In genomic region chr12:53984901-53985357, GRCh38 we compare ENCODE assay signal across 9 cellular contexts. TPM values are rescaled to one million over a fixed set of nuclear protein-coding genes. Genes with fewer than 3 reads are reported as not detected.
DNase-seq lines count a peak whose midpoint lies in the region; ATAC-seq and TF ChIP-seq lines count a peak whose summit lies in the region.
"Had no signal": no experiment of that assay in that cellular context is flagged by ENCODE, and none has a peak within 500 bp of the region (broad histone marks: within the 10 kb centered on the region; RNA-seq: fewer than 3 reads in every experiment).

Gene HOXC10 (plus strand): TSS chr12:53985146. CDS start chr12:53985260, 114 bp downstream.

- no peak within 1 kb of the TSS for H3K27ac ChIP-seq in SJCRH30
- no peak within 1 kb of the TSS for H3K27ac ChIP-seq in vagina
- H3K27ac ChIP-seq: neutrophil had no signal

- TF ChIP-seq POLR2A in vagina (IDR thresholded peaks at IDR 0.05): no peak

- H3K9me3 Mint-ChIP-seq in activated naive CD4-positive, alpha-beta T cell treated with anti-CD3 and anti-CD28 coated beads, Interleukin-2, amount 10 ng/mL, durations not matched to agents 7 days and 5 days: no peaks in the 10 kb centered on the region

- peaks cover 29% of the 10 kb centered on the region for H3K4me1 Mint-ChIP-seq in activated naive CD4-positive, alpha-beta T cell treated with anti-CD3 and anti-CD28 coated beads, Interleukin-2, amount 10 ng/mL, durations not matched to agents 7 days and 5 days

- H3K27ac Mint-ChIP-seq in activated naive CD4-positive, alpha-beta T cell treated with anti-CD3 and anti-CD28 coated beads, Interleukin-2, amount 10 ng/mL, durations not matched to agents 7 days and 5 days: peak within 1 kb of the TSS; percentile 83

- TF ChIP-seq RAD21 in Ishikawa (IDR thresholded peaks at IDR 0.05; ENCODE audit: low read depth): peak; percentile 90

- no peak for ATAC-seq in GM21529 (IDR thresholded peaks at IDR 0.05; ENCODE audit: unreplicated experiment)

- H3K36me3 ChIP-seq in GM06990 (ENCODE audit: control insufficient read depth, insufficient read depth, low read length) (no peaks in the 10 kb centered on the region), SJCRH30 (no peaks in the 10 kb centered on the region), vagina (no peaks in the 10 kb centered on the region)
- H3K36me3 ChIP-seq: neutrophil had no signal

- TF ChIP-seq EP300 in Ishikawa (IDR thresholded peaks at IDR 0.05; ENCODE audit: borderline replicate concordance): no peak

- TF ChIP-seq CTCF in GM06990 (IDR thresholded peaks at IDR 0.05; ENCODE audit: insufficient read depth, low read length, poor library complexity, severe bottlenecking): peak; percentile 82
- TF ChIP-seq CTCF in retinal pigment epithelial cell (conservative IDR thresholded peaks at IDR 0.05; ENCODE audit: low read depth, low read length): peak; percentile 49
- TF ChIP-seq CTCF in vagina (IDR thresholded peaks at IDR 0.05): no peak

- DNase-seq in GM06990 (ENCODE audit: extremely low read depth, insufficient read length) (peak; percentile 75), SJCRH30 (peak; percentile 92 to 95), head of caudate nucleus (peak; percentile 12 to 81 (median 48)), retinal pigment epithelial cell (ENCODE audit: low read depth) (peak; percentile 5), vagina (ENCODE audit: extremely low spot score in 2 of 2) (no peak)
- DNase-seq in activated naive CD4-positive, alpha-beta T cell treated with anti-CD3 and anti-CD28 coated beads, Interleukin-2, amount 10 ng/mL, durations not matched to agents 7 days and 5 days: peak; percentile 85

- H3K4me3 Mint-ChIP-seq in activated naive CD4-positive, alpha-beta T cell treated with anti-CD3 and anti-CD28 coated beads, Interleukin-2, amount 10 ng/mL, durations not matched to agents 7 days and 5 days: peak within 1 kb of the TSS; percentile 46

- H3K27me3 Mint-ChIP-seq in activated naive CD4-positive, alpha-beta T cell treated with anti-CD3 and anti-CD28 coated beads, Interleukin-2, amount 10 ng/mL, durations not matched to agents 7 days and 5 days: peaks cover 100% of the 10 kb centered on the region

- H3K9me3 ChIP-seq in SJCRH30 (replicated peaks) (no peaks in the 10 kb centered on the region), vagina (no peaks in the 10 kb centered on the region)
- H3K9me3 ChIP-seq: neutrophil had no signal

- no peaks in the 10 kb centered on the region for H3K36me3 Mint-ChIP-seq in activated naive CD4-positive, alpha-beta T cell treated with anti-CD3 and anti-CD28 coated beads, Interleukin-2, amount 10 ng/mL, durations not matched to agents 7 days and 5 days

- CTCF ChIA-PET in activated naive CD4-positive, alpha-beta T cell treated with anti-CD3 and anti-CD28 coated beads, Interleukin-2, amount 10 ng/mL, durations not matched to agents 7 days and 5 days (lab: Charles Lee): interaction anchor here (0.6 to 1.8 kb wide), 7 partner anchors 28 to 231 kb away, joined by 3 to 12 read pairs (median 3); no protein-coding TSS in a partner anchor

- no peaks in the 10 kb centered on the region for H3K4me1 ChIP-seq in SJCRH30
- peaks cover 24% of the 10 kb centered on the region for H3K4me1 ChIP-seq in vagina

- H3K4me3 ChIP-seq in GM06990 (replicated peaks; ENCODE audit: low read depth, low read length): peak within 1 kb of the TSS; percentile 13; the same call in 1 of the 2 replicates
- peak within 1 kb of the TSS; percentile 40 for H3K4me3 ChIP-seq in SJCRH30
- no peak within 1 kb of the TSS for H3K4me3 ChIP-seq in retinal pigment epithelial cell (ENCODE audit: low read length)
- H3K4me3 ChIP-seq in vagina: peak within 1 kb of the TSS; percentile 20 to 25

- intact Hi-C loops in head of caudate nucleus (cut with DNase I) (no loop called here), vagina (cut with DNase I) (no loop called here)

- H3K27me3 ChIP-seq in GM06990 (replicated peaks; ENCODE audit: control insufficient read depth, insufficient read depth, low read length): peaks cover 5% of the 10 kb centered on the region
- peaks cover 15% of the 10 kb centered on the region for H3K27me3 ChIP-seq in SJCRH30
- H3K27me3 ChIP-seq in vagina: peaks cover 24% of the 10 kb centered on the region

TF ChIP-seq in Ishikawa, 13 proteins besides CTCF, POLR2A, EP300 and RAD21:
- TF ChIP-seq TAF1 (IDR thresholded peaks at IDR 0.05; ENCODE audit: low read depth): no peak
- TF ChIP-seq CEBPB (IDR thresholded peaks at IDR 0.05): no peak
- no peak for TF ChIP-seq NFIC (IDR thresholded peaks at IDR 0.05)
- TF ChIP-seq FOXM1 (IDR thresholded peaks at IDR 0.05; ENCODE audit: borderline replicate concordance, low read depth): no peak
- TF ChIP-seq TCF12 (IDR thresholded peaks at IDR 0.05; ENCODE audit: low read depth): no peak
- TF ChIP-seq TEAD4 (IDR thresholded peaks at IDR 0.05): no peak
- TF ChIP-seq CREB1 (IDR thresholded peaks at IDR 0.05; ENCODE audit: low read depth): peak; percentile 77
- TF ChIP-seq REST (IDR thresholded peaks at IDR 0.05; ENCODE audit: low read depth): no peak
- TF ChIP-seq YY1 (IDR thresholded peaks at IDR 0.05; ENCODE audit: low read depth): no peak
- TF ChIP-seq USF1 (IDR thresholded peaks at IDR 0.05): peak; percentile 89
- TF ChIP-seq MAX (IDR thresholded peaks at IDR 0.05): peak; percentile 78
- no peak for TF ChIP-seq EGR1 (IDR thresholded peaks at IDR 0.05)
- TF ChIP-seq ZBTB7A (IDR thresholded peaks at IDR 0.05; ENCODE audit: low read depth): no peak

RNA-seq across cellular contexts. Expression of gene HOXC10, which starts in this region (rescaled TPM):
- total RNA-seq in SJCRH30 (2014; rRNA removed; shearing (Covaris generic)): 0.51 and 0.71 TPM in 2 replicates
- not detected for total RNA-seq in vagina

Comparison
In these comparisons a context has a peak if more than half of its experiments do, and no peak if none do; other contexts are left out.
1. Peak in DNase-seq and H3K4me3 ChIP-seq in SJCRH30; RNA of the gene not detected or under 1 TPM.
2. DNase-seq: peak in GM06990 (single experiment), activated naive CD4-positive, alpha-beta T cell treated with anti-CD3 and anti-CD28 coated beads, Interleukin-2, amount 10 ng/mL, durations not matched to agents 7 days and 5 days (single experiment), head of caudate nucleus (42 of 42) and retinal pigment epithelial cell (single experiment); none in vagina (0 of 2).
3. CTCF ChIP-seq: peak in GM06990 (single experiment) and retinal pigment epithelial cell (single experiment); none in vagina (0 of 3).